In genomic region chr2:148023861-148024260, GRCh38 we compare ENCODE assay signal across 10 cellular contexts. TPM values are rescaled to one million over a fixed set of nuclear protein-coding genes. Genes with fewer than 3 reads are reported as not detected.
DNase-seq lines count a peak whose midpoint lies in the region; ATAC-seq, FAIRE-seq and TF ChIP-seq lines count a peak whose summit lies in the region.
"Had no signal": no experiment of that assay in that cellular context is flagged by ENCODE, and none has a peak within 500 bp of the region (broad histone marks: within the 10 kb centered on the region; RNA-seq: fewer than 3 reads in every experiment).

No MANE protein-coding gene starts in this region.

- BruUV-seq in HepG2 (replicated peaks; lab: Mats Ljungman, UMichigan) = no TSS peak

- TF ChIP-seq RAD21 in HepG2 (CRISPR knock-in tag; IDR thresholded peaks at IDR 0.05) = no peak

- no peak for TF ChIP-seq EP300 in HepG2 (IDR thresholded peaks at IDR 0.05; ENCODE audit: low read depth in 2 of 2, low read length in 2 of 2)
- no peak for TF ChIP-seq EP300 in HepG2 (CRISPR knock-in tag; IDR thresholded peaks at IDR 0.05; ENCODE audit: borderline replicate concordance)
- no peak for TF ChIP-seq EP300 in gastroesophageal sphincter (IDR thresholded peaks at IDR 0.05)

- H3K4me3 Mint-ChIP-seq in activated T-helper 2 cell treated with anti-CD3 and anti-CD28 coated beads, Interferon-gamma antibody, Interleukin-2, Interleukin-4, amounts not matched to agents 10 μg/mL and 5 μg/mL and 100 μg/mL, durations not matched to agents 14 hours and 24 hours and 36 hours (ENCODE audit: low read depth) = peak overlapping the region; percentile 47

- TF ChIP-seq CTCF in HepG2 (CRISPR knock-in tag; IDR thresholded peaks at IDR 0.05) (no peak), right lobe of liver (IDR thresholded peaks at IDR 0.05) (no peak), gastroesophageal sphincter (IDR thresholded peaks at IDR 0.05) (no peak)

- H3K27ac ChIP-seq in HepG2 (ENCODE audit: extremely low read length, insufficient read depth, low read length) (no peak overlapping the region), right lobe of liver (no peak overlapping the region), gastroesophageal sphincter (no peak overlapping the region)

- H3K27ac Mint-ChIP-seq in activated T-helper 2 cell treated with anti-CD3 and anti-CD28 coated beads, Interferon-gamma antibody, Interleukin-2, Interleukin-4, amounts not matched to agents 10 μg/mL and 5 μg/mL and 100 μg/mL, durations not matched to agents 14 hours and 24 hours and 36 hours = peak overlapping the region; percentile 84

- H3K36me3 Mint-ChIP-seq in activated T-helper 2 cell treated with anti-CD3 and anti-CD28 coated beads, Interferon-gamma antibody, Interleukin-2, Interleukin-4, amounts not matched to agents 10 μg/mL and 5 μg/mL and 100 μg/mL, durations not matched to agents 14 hours and 24 hours and 36 hours (ENCODE audit: low read depth) = no peaks in the 10 kb centered on the region

- H3K4me3 ChIP-seq in HepG2 (replicated peaks in 1 of 3; ENCODE audit: insufficient read depth in 1 of 3, low read depth in 2 of 3, low read length in 3 of 3) = no peak overlapping the region; a peak in 1 of 6 replicates
- H3K4me3 ChIP-seq in right lobe of liver = no peak overlapping the region
- no peak overlapping the region for H3K4me3 ChIP-seq in gastroesophageal sphincter

- H3K9me3 Mint-ChIP-seq in activated T-helper 2 cell treated with anti-CD3 and anti-CD28 coated beads, Interferon-gamma antibody, Interleukin-2, Interleukin-4, amounts not matched to agents 10 μg/mL and 5 μg/mL and 100 μg/mL, durations not matched to agents 14 hours and 24 hours and 36 hours = no peaks in the 10 kb centered on the region
- H3K9me3 Mint-ChIP-seq: naive B cell had no signal

- no peak for TF ChIP-seq POLR2A in HepG2 (IDR thresholded peaks at IDR 0.05; ENCODE audit: insufficient read depth in 1 of 2, low read depth in 2 of 2, low read length in 2 of 2)
- no peak for TF ChIP-seq POLR2A in right lobe of liver (IDR thresholded peaks at IDR 0.05)
- no peak for TF ChIP-seq POLR2A in gastroesophageal sphincter (IDR thresholded peaks at IDR 0.05)

- in situ Hi-C loops in HepG2 (cut with HindIII; ENCODE audit: extremely low pct_ligation_motif_present, low pct_unique_long_range_greater_than_20kb) = no loop called here

- DNase-seq in HepG2 (ENCODE audit: low spot score) (no peak), right lobe of liver (no peak), Kasumi-1 (lab: John Stamatoyannopoulos, UW) (no peak), GM19240 (ENCODE audit: insufficient read length, low spot score) (no peak), NCI-H526 treated with DMSO at 0.1 percent for 48 hours (lab: John Stamatoyannopoulos, UW) (no peak)
- DNase-seq in activated T-helper 2 cell treated with anti-CD3 and anti-CD28 coated beads, Interferon-gamma antibody, Interleukin-2, Interleukin-4, amounts not matched to agents 10 μg/mL and 5 μg/mL and 100 μg/mL, durations not matched to agents 14 hours and 24 hours and 36 hours (ENCODE audit: low spot score) = no peak
- DNase-seq: Caco-2, naive B cell had no signal

- CTCF ChIA-PET in HepG2 (lab: Yijun Ruan, JAX; ENCODE audit: low intra/inter-chr PET ratio, low total read pairs) = no interaction called here

- H3K9me3 ChIP-seq in HepG2 (ENCODE audit: low read length) (no peaks in the 10 kb centered on the region), right lobe of liver (no peaks in the 10 kb centered on the region), gastroesophageal sphincter (no peaks in the 10 kb centered on the region)
- H3K9me3 ChIP-seq: Caco-2 had no signal

- H4K20me1 ChIP-seq in HepG2 (ENCODE audit: insufficient read depth, low read length) = peaks cover 12% of the 10 kb centered on the region

- ATAC-seq in HepG2 (no peak), right lobe of liver (no peak), HG03095 (IDR thresholded peaks at IDR 0.05; ENCODE audit: unreplicated experiment) (peak; percentile 29), gastroesophageal sphincter (no peak)

- H3K4me1 ChIP-seq in HepG2 (ENCODE audit: insufficient read depth, low read length) = peaks cover 38% of the 10 kb centered on the region
- H3K4me1 ChIP-seq in right lobe of liver = peaks cover 0 to 27% (median 12%) of the 10 kb centered on the region in 4 donors
- H3K4me1 ChIP-seq in gastroesophageal sphincter = peaks cover 3 to 58% (median 4%) of the 10 kb centered on the region in 3 donors

- no peak for FAIRE-seq in HepG2 (lab: Jason Lieb, UNC)

- H3K79me2 ChIP-seq in HepG2 (ENCODE audit: insufficient read depth, low read length) = peaks cover 70% of the 10 kb centered on the region

- no peak overlapping the region for H3K9ac ChIP-seq in HepG2 (ENCODE audit: insufficient read depth, low read depth, low read length)

- H3K27me3 Mint-ChIP-seq in activated T-helper 2 cell treated with anti-CD3 and anti-CD28 coated beads, Interferon-gamma antibody, Interleukin-2, Interleukin-4, amounts not matched to agents 10 μg/mL and 5 μg/mL and 100 μg/mL, durations not matched to agents 14 hours and 24 hours and 36 hours (ENCODE audit: low read depth) = no peaks in the 10 kb centered on the region
- H3K27me3 Mint-ChIP-seq: naive B cell had no signal

- H3K4me2 ChIP-seq in HepG2 (ENCODE audit: low read depth, low read length) = peak overlapping the region; percentile 72

- H2AFZ ChIP-seq in HepG2 (ENCODE audit: low read length) = no peak overlapping the region

- POLR2A ChIA-PET in HepG2 (lab: Yijun Ruan, JAX) = no interaction called here

- H3K4me1 Mint-ChIP-seq in activated T-helper 2 cell treated with anti-CD3 and anti-CD28 coated beads, Interferon-gamma antibody, Interleukin-2, Interleukin-4, amounts not matched to agents 10 μg/mL and 5 μg/mL and 100 μg/mL, durations not matched to agents 14 hours and 24 hours and 36 hours (ENCODE audit: low read depth) = peaks cover 41% of the 10 kb centered on the region

- intact Hi-C loops in HepG2 (cut with micrococcal nuclease; ENCODE audit: unreplicated experiment) = loop anchor here (5.0 kb wide), 1 partner anchor 1563 kb away; the partner anchor contains the start of gene MMADHC
- intact Hi-C loops in right lobe of liver (cut with DNase I) = no loop called here
- intact Hi-C loops in activated T-helper 2 cell treated with anti-CD3 and anti-CD28 coated beads, Interferon-gamma antibody, Interleukin-2, Interleukin-4, amounts not matched to agents 10 μg/mL and 5 μg/mL and 100 μg/mL, durations not matched to agents 14 hours and 24 hours and 36 hours (cut with micrococcal nuclease) = loop anchor here (5.0 to 10.0 kb wide), 4 partner anchors 182 to 1043 kb away; no protein-coding TSS in a partner anchor

- H3K27me3 ChIP-seq in HepG2 (ENCODE audit: control insufficient read depth in 1 of 2, insufficient read depth in 2 of 2, low read length in 2 of 2) = peaks cover 0 to 6% of the 10 kb centered on the region in 2 experiments; a peak in 1 of 5 replicates
- no peaks in the 10 kb centered on the region for H3K27me3 ChIP-seq in right lobe of liver
- no peaks in the 10 kb centered on the region for H3K27me3 ChIP-seq in gastroesophageal sphincter

- no peaks in the 10 kb centered on the region for H3K36me3 ChIP-seq in HepG2 (replicated peaks in 1 of 2; ENCODE audit: control insufficient read depth in 1 of 2, insufficient read depth in 2 of 2, low read length in 2 of 2)
- H3K36me3 ChIP-seq in right lobe of liver = no peaks in the 10 kb centered on the region
- H3K36me3 ChIP-seq in gastroesophageal sphincter = no peaks in the 10 kb centered on the region

RNA-seq across cellular contexts. Expression of gene MBD5, which starts 3.0 kb away (rescaled TPM):
- total RNA-seq in HepG2 (2016; rRNA removed; fragmentation: Illumina TruSeq; extraction: Trizol) (12.9 and 13.5 TPM in 2 replicates), right lobe of liver (10 to 100 TPM in 3 of 6 experiments, 1 to 10 TPM in 3; 7.9 to 15.6 (median 11.9) TPM), gastroesophageal sphincter (10 to 100 TPM; 40.3 to 77.0 (median 50.4) TPM)
- 4.3 and 8.4 TPM in 2 replicates for total RNA-seq in HepG2 (2016; cell fraction: cytosol; rRNA removed; fragmentation: Illumina TruSeq; extraction: Trizol; ENCODE audit: low read depth)
- total RNA-seq in HepG2 (2016; cell fraction: insoluble cytoplasmic fraction; rRNA removed; fragmentation: Illumina TruSeq; extraction: Trizol) = 12.8 and 17.3 TPM in 2 replicates
- 7.6 and 8.4 TPM in 2 replicates for total RNA-seq in HepG2 (2016; cell fraction: membrane; rRNA removed; fragmentation: Illumina TruSeq; extraction: Trizol)
- 41.7 and 43.4 TPM in 2 replicates for total RNA-seq in HepG2 (2016; cell fraction: nucleus; rRNA removed; fragmentation: Illumina TruSeq; extraction: Trizol)
- 20.1 and 26.4 TPM in 2 replicates for polyA plus RNA-seq in HepG2 (2011; rRNA removed)
- polyA plus RNA-seq in HepG2 (2011; cell fraction: cytosol; rRNA removed) = 9.4 and 12.2 TPM in 2 replicates
- 15.7 and 19.1 TPM in 2 replicates for polyA plus RNA-seq in HepG2 (2011; cell fraction: nucleus; rRNA removed)
- 10.0 and 12.1 TPM in 2 replicates for polyA plus RNA-seq in HepG2 (2012)
- 5.8 and 8.9 TPM in 2 replicates for polyA plus RNA-seq in HepG2 (2016; cell fraction: cytosol; fragmentation: Illumina TruSeq; extraction: Trizol; ENCODE audit: low read depth)
- 11.2 and 12.1 TPM in 2 replicates for polyA plus RNA-seq in HepG2 (2016; cell fraction: insoluble cytoplasmic fraction; fragmentation: Illumina TruSeq; extraction: Trizol; ENCODE audit: low read depth)
- 11.3 and 14.5 TPM in 2 replicates for polyA plus RNA-seq in HepG2 (2016; cell fraction: membrane; fragmentation: Illumina TruSeq; extraction: Trizol; ENCODE audit: low read depth)
- 15.6 and 19.3 TPM in 2 replicates for polyA plus RNA-seq in HepG2 (2016; cell fraction: nucleus; fragmentation: Illumina TruSeq; extraction: Trizol; ENCODE audit: insufficient read depth, low read depth)
- polyA minus RNA-seq in HepG2 (2011; rRNA and poly(A)+ RNA removed; ENCODE audit: low replicate concordance) = 76.1 and 285 TPM in 2 replicates
- polyA minus RNA-seq in HepG2 (2011; cell fraction: cytosol; rRNA and poly(A)+ RNA removed) = 16.7 and 35.9 TPM in 2 replicates
- 211 and 318 TPM in 2 replicates for polyA minus RNA-seq in HepG2 (2011; cell fraction: nucleus; rRNA and poly(A)+ RNA removed)
- 25.0 and 28.0 TPM in 2 replicates for total RNA-seq in activated T-helper 2 cell treated with anti-CD3 and anti-CD28 coated beads, Interferon-gamma antibody, Interleukin-2, Interleukin-4, amounts not matched to agents 10 μg/mL and 5 μg/mL and 100 μg/mL, durations not matched to agents 14 hours and 24 hours and 36 hours

RNA-seq across cellular contexts. Expression of gene ORC4, which starts 3.3 kb away (rescaled TPM):
- total RNA-seq in HepG2 (2016; rRNA removed; fragmentation: Illumina TruSeq; extraction: Trizol) (84.8 and 135 TPM in 2 replicates), right lobe of liver (10 to 100 TPM; 18.6 to 61.4 (median 22.9) TPM), gastroesophageal sphincter (10 to 100 TPM; 32.6 to 72.3 (median 51.8) TPM)
- 78.0 and 80.0 TPM in 2 replicates for total RNA-seq in HepG2 (2016; cell fraction: cytosol; rRNA removed; fragmentation: Illumina TruSeq; extraction: Trizol; ENCODE audit: low read depth)
- total RNA-seq in HepG2 (2016; cell fraction: insoluble cytoplasmic fraction; rRNA removed; fragmentation: Illumina TruSeq; extraction: Trizol) = 78.3 and 142 TPM in 2 replicates
- 42.7 and 44.3 TPM in 2 replicates for total RNA-seq in HepG2 (2016; cell fraction: membrane; rRNA removed; fragmentation: Illumina TruSeq; extraction: Trizol)
- total RNA-seq in HepG2 (2016; cell fraction: nucleus; rRNA removed; fragmentation: Illumina TruSeq; extraction: Trizol) = 69.9 and 72.4 TPM in 2 replicates
- polyA plus RNA-seq in HepG2 (2011; rRNA removed) = 26.4 and 28.6 TPM in 2 replicates
- polyA plus RNA-seq in HepG2 (2011; cell fraction: cytosol; rRNA removed) = 19.7 and 32.1 TPM in 2 replicates
- polyA plus RNA-seq in HepG2 (2011; cell fraction: nucleus; rRNA removed) = 18.3 and 19.1 TPM in 2 replicates
- 33.2 and 53.6 TPM in 2 replicates for polyA plus RNA-seq in HepG2 (2012)
- polyA plus RNA-seq in HepG2 (2016; cell fraction: cytosol; fragmentation: Illumina TruSeq; extraction: Trizol; ENCODE audit: low read depth) = 11.5 and 11.9 TPM in 2 replicates
- polyA plus RNA-seq in HepG2 (2016; cell fraction: insoluble cytoplasmic fraction; fragmentation: Illumina TruSeq; extraction: Trizol; ENCODE audit: low read depth) = 103 and 106 TPM in 2 replicates
- 13.1 and 13.3 TPM in 2 replicates for polyA plus RNA-seq in HepG2 (2016; cell fraction: membrane; fragmentation: Illumina TruSeq; extraction: Trizol; ENCODE audit: low read depth)
- 46.6 and 57.0 TPM in 2 replicates for polyA plus RNA-seq in HepG2 (2016; cell fraction: nucleus; fragmentation: Illumina TruSeq; extraction: Trizol; ENCODE audit: insufficient read depth, low read depth)
- polyA minus RNA-seq in HepG2 (2011; rRNA and poly(A)+ RNA removed; ENCODE audit: low replicate concordance) = 16.1 and 20.2 TPM in 2 replicates
- polyA minus RNA-seq in HepG2 (2011; cell fraction: cytosol; rRNA and poly(A)+ RNA removed) = 34.1 and 44.2 TPM in 2 replicates
- polyA minus RNA-seq in HepG2 (2011; cell fraction: nucleus; rRNA and poly(A)+ RNA removed) = 145 and 169 TPM in 2 replicates
- 25.4 and 31.2 TPM in 2 replicates for total RNA-seq in activated T-helper 2 cell treated with anti-CD3 and anti-CD28 coated beads, Interferon-gamma antibody, Interleukin-2, Interleukin-4, amounts not matched to agents 10 μg/mL and 5 μg/mL and 100 μg/mL, durations not matched to agents 14 hours and 24 hours and 36 hours

Comparison
In these comparisons a context has a peak if more than half of its experiments do, and no peak if none do; other contexts are left out.
1. intact Hi-C loops: an anchor here in HepG2 (5.0 kb wide) and activated T-helper 2 cell treated with anti-CD3 and anti-CD28 coated beads, Interferon-gamma antibody, Interleukin-2, Interleukin-4, amounts not matched to agents 10 μg/mL and 5 μg/mL and 100 μg/mL, durations not matched to agents 14 hours and 24 hours and 36 hours (5.0 to 10.0 kb wide); none called in right lobe of liver.